In genomic region chrX:3962511-3963350, GRCh38 we compare ENCODE assay signal across 8 cellular contexts.
DNase-seq lines count a peak whose midpoint lies in the region; ATAC-seq and TF ChIP-seq lines count a peak whose summit lies in the region.

No MANE protein-coding gene starts in this region.

- H3K9me3 ChIP-seq in heart left ventricle (peaks cover 0 to 6% (median 0%) of the 10 kb centered on the region in 12 donors), adipocyte (ENCODE audit: control insufficient read depth, low read length) (no peaks in the 10 kb centered on the region)

- TF ChIP-seq CTCF in heart left ventricle (IDR thresholded peaks at IDR 0.05) (peak in 9 of 12 donors; percentile 28 to 52 (median 46)), LNCaP clone FGC (IDR thresholded peaks at IDR 0.05; ENCODE audit: control insufficient read depth, extremely low read depth, insufficient read depth) (peak; percentile 24; the same call in 1 of the 2 replicates)

- no peak for DNase-seq in heart left ventricle
- DNase-seq in left ventricle myocardium superior = no peak
- no peak for DNase-seq in LNCaP clone FGC (ENCODE audit: low read depth)
- DNase-seq in adipocyte (ENCODE audit: low read depth) = peak; percentile 61
- no peak for DNase-seq in left lobe of liver (ENCODE audit: low spot score)
- DNase-seq in activated CD4-positive, CD25-positive, alpha-beta regulatory T cell treated with anti-CD3 and anti-CD28 coated beads, Interleukin-2, amount 50 U/mL, for 72 hours = no peak
- DNase-seq in activated T-cell treated with anti-CD3 and anti-CD28 coated beads, Interleukin-2, amount 50 U/mL, for 1 hour = no peak
- no peak for DNase-seq in sciatic nerve (ENCODE audit: low spot score)

- no peak for TF ChIP-seq POLR2A in heart left ventricle (IDR thresholded peaks at IDR 0.05)

- no peak for ATAC-seq in heart left ventricle
- ATAC-seq in left ventricle myocardium superior = no peak
- ATAC-seq in left lobe of liver = peak; percentile 59
- ATAC-seq in sciatic nerve = no peak

- no peaks in the 10 kb centered on the region for H3K36me3 ChIP-seq in heart left ventricle
- H3K36me3 ChIP-seq in adipocyte (ENCODE audit: control insufficient read depth, insufficient read depth, low read length, severe bottlenecking) = no peaks in the 10 kb centered on the region

- peaks cover 0 to 22% (median 0%) of the 10 kb centered on the region in 9 donors for H3K27me3 ChIP-seq in heart left ventricle
- no peaks in the 10 kb centered on the region for H3K27me3 ChIP-seq in adipocyte (replicated peaks; ENCODE audit: control insufficient read depth, insufficient read depth, low read length)

- H3K4me3 ChIP-seq in heart left ventricle = no peak overlapping the region
- H3K4me3 ChIP-seq in LNCaP clone FGC (ENCODE audit: low read depth, low read length) = no peak overlapping the region
- H3K4me3 ChIP-seq in adipocyte (ENCODE audit: low read length) = no peak overlapping the region

- 5 to 7% (median 6%) methylated on average over 15 of the region's 15 CpGs for WGBS in heart left ventricle, 4 donors

- H3K27ac ChIP-seq in heart left ventricle = no peak overlapping the region

- H3K4me1 ChIP-seq in heart left ventricle = no peaks in the 10 kb centered on the region
- no peaks in the 10 kb centered on the region for H3K4me1 ChIP-seq in adipocyte (ENCODE audit: control insufficient read depth, insufficient read depth, low read length)

- H3K9ac ChIP-seq in adipocyte (ENCODE audit: low read length) = no peak overlapping the region

- intact Hi-C loops in heart left ventricle (cut with DNase I) (no loop called here), left ventricle myocardium superior (cut with micrococcal nuclease) (no loop called here), sciatic nerve (cut with DNase I) (no loop called here)
